Comparison of ENCODE assay signal across 8 cellular contexts in the genomic region with DNA sequence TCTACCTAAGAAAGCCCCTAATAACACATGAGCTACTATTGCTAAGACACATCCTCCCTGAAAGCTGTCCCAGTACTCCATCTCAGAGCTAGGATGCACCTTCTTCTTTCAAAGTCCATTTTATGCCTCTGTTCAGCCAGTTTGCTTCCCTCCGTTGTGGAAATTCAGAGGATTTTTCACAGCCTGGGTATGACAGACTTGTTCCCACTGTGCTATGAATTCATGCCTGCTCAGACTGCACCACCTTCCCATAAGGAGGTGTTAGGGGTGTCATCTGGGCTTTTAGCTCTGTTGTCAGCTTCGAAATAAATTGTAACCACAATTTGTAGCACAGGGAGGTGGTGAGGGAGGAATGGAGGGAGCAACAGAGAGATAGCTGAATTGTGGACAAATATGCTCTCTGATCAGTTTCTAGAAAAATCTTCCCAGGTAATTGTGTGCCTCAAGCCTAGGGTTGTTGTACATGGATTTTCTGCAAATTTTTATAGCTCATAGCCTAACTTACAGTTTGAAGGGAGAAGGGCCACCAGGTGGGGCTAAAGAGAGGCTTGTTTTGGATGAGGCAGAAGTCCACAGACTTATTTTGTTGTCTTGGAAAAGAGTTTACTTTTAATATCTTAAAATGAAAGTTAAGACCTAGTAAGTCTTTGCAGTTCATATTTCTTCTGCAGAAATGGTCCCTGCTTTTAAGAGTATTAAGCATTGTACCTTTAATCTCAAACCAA.
DNase-seq lines count a peak whose midpoint lies in the region; ATAC-seq, FAIRE-seq and TF ChIP-seq lines count a peak whose summit lies in the region.

No MANE protein-coding gene starts in this region.

- no peaks in the 10 kb centered on the region for H3K27me3 ChIP-seq in GM12878 (replicated peaks in 1 of 2; ENCODE audit: control insufficient read depth in 2 of 2, insufficient read depth in 2 of 2, low read length in 1 of 2)

- no TSS peak for BruUV-seq in GM12878 (replicated peaks; lab: Mats Ljungman, UMichigan)

- TF ChIP-seq RAD21 in GM12878 (IDR thresholded peaks at IDR 0.05; ENCODE audit: insufficient read depth, low read depth, low read length): peak; percentile 74

- intact Hi-C loops in GM12878 (cut with micrococcal nuclease; ENCODE audit: unreplicated experiment): loop anchor here (1.0 kb wide), 1 partner anchor 424 kb away; no protein-coding TSS in a partner anchor

- H3K4me3 ChIP-seq in GM12878: no peak overlapping the region

- RAD21 ChIA-PET in GM12878 (lab: Charles Lee; ENCODE audit: unreplicated experiment): interaction anchor here (0.6 to 2.8 kb wide), 24 partner anchors 9 to 641 kb away, joined by 3 to 65 read pairs (median 4); no protein-coding TSS in a partner anchor

- POLR2A ChIA-PET in GM12878 (lab: Charles Lee): interaction anchor here (1.1 kb wide), 1 partner anchor 8 kb away, joined by 4 read pairs; no protein-coding TSS in a partner anchor

- H3K79me2 ChIP-seq in GM12878 (ENCODE audit: control insufficient read depth, insufficient read depth, low read length): no peaks in the 10 kb centered on the region

- H3K4me1 ChIP-seq in GM12878 (ENCODE audit: control insufficient read depth, insufficient read depth, low read length): no peaks in the 10 kb centered on the region

- SMC1A ChIA-PET in GM12878 (lab: Charles Lee; ENCODE audit: uncharacterized antibody, unreplicated experiment): interaction anchor here (0.6 to 3.2 kb wide), 34 partner anchors 8 to 1663 kb away, joined by 3 to 65 read pairs (median 4); no protein-coding TSS in a partner anchor

- no peak overlapping the region for H3K27ac ChIP-seq in GM12878 (ENCODE audit: control insufficient read depth, insufficient read depth)

- CTCF ChIA-PET in GM12878 (lab: Yijun Ruan, JAX): interaction anchor here (0.7 to 6.3 kb wide), 38 partner anchors 11 to 1686 kb away, joined by 3 to 106 read pairs (median 4); no protein-coding TSS in a partner anchor

- no peak for TF ChIP-seq POLR2A in GM12878 (IDR thresholded peaks at IDR 0.05; ENCODE audit: low read depth, low read length)
- no peak for TF ChIP-seq POLR2A in GM12892 (IDR thresholded peaks at IDR 0.05; ENCODE audit: low read depth, low read length)

- H2AFZ ChIP-seq in GM12878 (ENCODE audit: control insufficient read depth, low read depth, low read length): no peak overlapping the region

- TF ChIP-seq EP300 in GM12878 (IDR thresholded peaks at IDR 0.05; ENCODE audit: borderline replicate concordance in 1 of 2, control insufficient read depth in 1 of 2, low read depth in 2 of 2, low read length in 2 of 2): no peak

- DNase-seq in ELF-1 (ENCODE audit: low read depth, low spot score) (peak; percentile 36), NCI-H1048 (lab: John Stamatoyannopoulos, UW) (peak; percentile 13), GM12878 (ENCODE audit: low read depth, low spot score) (no peak), iris pigment epithelial cell (ENCODE audit: low read depth) (peak; percentile 61), GM12892 (ENCODE audit: insufficient read length) (no peak), NCI-H1930 (lab: John Stamatoyannopoulos, UW) (no peak)
- peak; percentile 6 for DNase-seq in stimulated activated CD8-positive, alpha-beta memory T cell treated with anti-CD3 and anti-CD28 coated beads, Interleukin-4, amount 100 ng/mL, for 24 hours (ENCODE audit: low read depth)

- no peak overlapping the region for H3K9ac ChIP-seq in GM12878 (ENCODE audit: control insufficient read depth, insufficient read depth, low read length)

- no peak overlapping the region for H3K4me2 ChIP-seq in GM12878 (ENCODE audit: control insufficient read depth, insufficient read depth)

- peak; percentile 67 to 71 (median 68) for TF ChIP-seq CTCF in GM12878 (IDR thresholded peaks at IDR 0.05 in 2 of 3, conservative IDR thresholded peaks at IDR 0.05 in 1 of 3; ENCODE audit: control insufficient read depth in 2 of 3, extremely low read depth in 1 of 3, insufficient read depth in 1 of 3, low read depth in 3 of 3, low read length in 3 of 3)

- in situ Hi-C loops in GM12878 (cut with MboI): no loop called here

- H4K20me1 ChIP-seq in GM12878 (ENCODE audit: control insufficient read depth, insufficient read depth): no peaks in the 10 kb centered on the region

- FAIRE-seq in GM12878 (lab: Jason Lieb, UNC): no peak
- FAIRE-seq in GM12892 (lab: Jason Lieb, UNC): no peak

- H3K9me3 ChIP-seq in GM12878 (replicated peaks; ENCODE audit: control insufficient read depth, insufficient read depth, low read length): no peaks in the 10 kb centered on the region

- no peaks in the 10 kb centered on the region for H3K36me3 ChIP-seq in GM12878 (ENCODE audit: control insufficient read depth in 2 of 2, insufficient read depth in 2 of 2, low read length in 1 of 2)

- ATAC-seq in GM21786 (IDR thresholded peaks at IDR 0.05; ENCODE audit: unreplicated experiment) (peak; percentile 31), GM12878 (peak; percentile 76)

- 76% methylated on average over 2 of the region's 2 CpGs for WGBS in GM12878 (ENCODE audit: insufficient coverage, insufficient replicate concordance, low lambda C conversion rate, missing lambda C conversion rate)

TF ChIP-seq in GM12878, 131 proteins besides CTCF, POLR2A, EP300 and RAD21 (continues in another document):
- TF ChIP-seq MTA2 (IDR thresholded peaks at IDR 0.05; ENCODE audit: low read depth) (no peak), SMC3 (IDR thresholded peaks at IDR 0.05; ENCODE audit: borderline replicate concordance, low read length) (peak; percentile 66; the same call in 1 of the 2 replicates), TAF1 (IDR thresholded peaks at IDR 0.05; ENCODE audit: borderline replicate concordance, low read depth, low read length) (no peak), EZH2 (IDR thresholded peaks at IDR 0.05; ENCODE audit: borderline replicate concordance, control insufficient read depth, low read depth, low read length) (no peak), RUNX3 (IDR thresholded peaks at IDR 0.05; ENCODE audit: low read length) (0 out of 2 replicates have a peak, but pooled peaks have one; percentile 6), STAT1 (conservative IDR thresholded peaks at IDR 0.05) (no peak), IKZF1 (conservative IDR thresholded peaks at IDR 0.05) (0 out of 2 replicates have a peak, but pooled peaks have one; percentile 13), SP1 (IDR thresholded peaks at IDR 0.05; ENCODE audit: low read depth, low read length) (no peak), SREBF2 (IDR thresholded peaks at IDR 0.05; ENCODE audit: low read length) (no peak), KLF5 (IDR thresholded peaks at IDR 0.05; ENCODE audit: partially characterized antibody) (no peak), SRF (IDR thresholded peaks at IDR 0.05; ENCODE audit: low read depth in 2 of 2, low read length in 2 of 2) (no peak), SUZ12 (IDR thresholded peaks at IDR 0.05; ENCODE audit: unreplicated experiment) (no peak), BCL11A (IDR thresholded peaks at IDR 0.05; ENCODE audit: low read depth, low read length) (no peak), RCOR1 (conservative IDR thresholded peaks at IDR 0.05; ENCODE audit: low read depth, low read length) (no peak), CBX5 (IDR thresholded peaks at IDR 0.05; ENCODE audit: low read depth) (no peak)
- TF ChIP-seq, protein P1, sequence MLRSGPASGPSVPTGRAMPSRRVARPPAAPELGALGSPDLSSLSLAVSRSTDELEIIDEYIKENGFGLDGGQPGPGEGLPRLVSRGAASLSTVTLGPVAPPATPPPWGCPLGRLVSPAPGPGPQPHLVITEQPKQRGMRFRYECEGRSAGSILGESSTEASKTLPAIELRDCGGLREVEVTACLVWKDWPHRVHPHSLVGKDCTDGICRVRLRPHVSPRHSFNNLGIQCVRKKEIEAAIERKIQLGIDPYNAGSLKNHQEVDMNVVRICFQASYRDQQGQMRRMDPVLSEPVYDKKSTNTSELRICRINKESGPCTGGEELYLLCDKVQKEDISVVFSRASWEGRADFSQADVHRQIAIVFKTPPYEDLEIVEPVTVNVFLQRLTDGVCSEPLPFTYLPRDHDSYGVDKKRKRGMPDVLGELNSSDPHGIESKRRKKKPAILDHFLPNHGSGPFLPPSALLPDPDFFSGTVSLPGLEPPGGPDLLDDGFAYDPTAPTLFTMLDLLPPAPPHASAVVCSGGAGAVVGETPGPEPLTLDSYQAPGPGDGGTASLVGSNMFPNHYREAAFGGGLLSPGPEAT (IDR thresholded peaks at IDR 0.05; ENCODE audit: low read depth): no peak
- TF ChIP-seq, protein P2, sequence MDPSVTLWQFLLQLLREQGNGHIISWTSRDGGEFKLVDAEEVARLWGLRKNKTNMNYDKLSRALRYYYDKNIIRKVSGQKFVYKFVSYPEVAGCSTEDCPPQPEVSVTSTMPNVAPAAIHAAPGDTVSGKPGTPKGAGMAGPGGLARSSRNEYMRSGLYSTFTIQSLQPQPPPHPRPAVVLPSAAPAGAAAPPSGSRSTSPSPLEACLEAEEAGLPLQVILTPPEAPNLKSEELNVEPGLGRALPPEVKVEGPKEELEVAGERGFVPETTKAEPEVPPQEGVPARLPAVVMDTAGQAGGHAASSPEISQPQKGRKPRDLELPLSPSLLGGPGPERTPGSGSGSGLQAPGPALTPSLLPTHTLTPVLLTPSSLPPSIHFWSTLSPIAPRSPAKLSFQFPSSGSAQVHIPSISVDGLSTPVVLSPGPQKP (IDR thresholded peaks at IDR 0.05; ENCODE audit: low read depth, low read length): no peak

Comparison
In these comparisons a context has a peak if more than half of its experiments do, and no peak if none do; other contexts are left out.
1. DNase-seq: peak in ELF-1 (single experiment), NCI-H1048 (single experiment), iris pigment epithelial cell (single experiment) and stimulated activated CD8-positive, alpha-beta memory T cell treated with anti-CD3 and anti-CD28 coated beads, Interleukin-4, amount 100 ng/mL, for 24 hours (single experiment); none in GM12878 (single experiment), GM12892 (single experiment) and NCI-H1930 (0 of 2).